In the genomic region with DNA sequence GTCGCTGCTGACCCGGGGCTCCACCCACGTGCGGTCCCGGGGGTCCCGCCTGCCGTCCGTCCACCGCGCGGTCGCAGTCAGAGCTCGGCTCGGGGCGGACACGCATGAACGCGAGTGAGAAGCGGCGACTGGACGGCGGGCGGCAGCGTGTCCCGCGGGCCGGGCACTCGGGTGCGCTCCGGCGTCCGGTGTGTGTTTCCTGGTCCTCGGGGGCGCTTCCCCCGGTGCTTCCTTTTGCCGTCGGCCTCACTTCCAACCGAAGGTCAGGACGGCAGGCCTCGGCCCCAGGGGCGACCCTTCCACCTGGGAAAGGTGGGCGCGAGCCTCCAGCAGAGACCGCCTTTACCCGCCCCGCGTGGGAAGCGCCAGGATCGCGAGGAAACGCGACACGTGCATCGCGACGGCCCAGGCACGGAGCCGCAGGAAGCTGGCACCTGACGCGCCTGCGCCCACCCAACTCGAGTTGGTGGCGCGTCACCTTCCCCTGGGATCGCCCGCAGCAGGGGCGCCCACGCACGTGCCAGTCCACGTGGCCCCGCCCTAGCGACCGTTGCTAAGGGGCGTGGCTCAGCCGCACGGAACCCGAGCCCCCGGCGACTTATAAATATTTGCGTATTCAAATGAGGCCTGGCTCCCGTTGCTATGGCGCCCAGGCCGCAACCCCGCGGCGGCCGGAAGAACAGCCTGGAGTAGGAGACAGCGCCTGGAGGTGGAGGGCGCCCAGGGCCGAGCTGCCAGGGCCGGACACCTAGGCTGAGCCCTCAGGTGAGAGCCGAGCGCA, we compare ENCODE assay signal across 8 cellular contexts. TPM values are rescaled to one million over a fixed set of nuclear protein-coding genes. Genes with fewer than 3 reads are reported as not detected.
DNase-seq lines count a peak whose midpoint lies in the region; TF ChIP-seq lines count a peak whose summit lies in the region.

A gene with protein sequence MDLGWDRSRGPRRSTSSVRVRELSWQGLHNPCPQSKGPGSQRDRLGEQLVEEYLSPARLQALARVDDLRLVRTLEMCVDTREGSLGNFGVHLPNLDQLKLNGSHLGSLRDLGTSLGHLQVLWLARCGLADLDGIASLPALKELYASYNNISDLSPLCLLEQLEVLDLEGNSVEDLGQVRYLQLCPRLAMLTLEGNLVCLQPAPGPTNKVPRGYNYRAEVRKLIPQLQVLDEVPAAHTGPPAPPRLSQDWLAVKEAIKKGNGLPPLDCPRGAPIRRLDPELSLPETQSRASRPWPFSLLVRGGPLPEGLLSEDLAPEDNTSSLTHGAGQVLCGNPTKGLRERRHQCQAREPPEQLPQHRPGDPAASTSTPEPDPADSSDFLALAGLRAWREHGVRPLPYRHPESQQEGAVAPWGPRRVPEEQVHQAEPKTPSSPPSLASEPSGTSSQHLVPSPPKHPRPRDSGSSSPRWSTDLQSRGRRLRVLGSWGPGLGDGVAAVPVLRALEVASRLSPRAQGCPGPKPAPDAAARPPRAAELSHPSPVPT (plus strand): TSS at position 687 of the 781 bp plus-strand sequence. CDS start 3,158 bp downstream, outside the sequence.

- WGBS in hepatocyte (ENCODE audit: low lambda C conversion rate, missing lambda C conversion rate) = 3% methylated on average over 80 of the region's 93 CpGs

- in situ Hi-C loops in HAP-1 (cut with MboI; ENCODE audit: low sequenced_read_pairs) = no loop called here

- H3K27ac ChIP-seq in hepatocyte = peak within 1 kb of the TSS; percentile 87

- peak within 1 kb of the TSS; percentile 22 for H2AFZ ChIP-seq in hepatocyte

- H3K9me3 ChIP-seq in ES-I3 (ENCODE audit: control insufficient read depth, insufficient read depth, low read length) (no peaks in the 10 kb centered on the region), HAP-1 (no peaks in the 10 kb centered on the region), hepatocyte (ENCODE audit: low read depth) (no peaks in the 10 kb centered on the region), skeletal muscle satellite cell (replicated peaks; ENCODE audit: low read length) (no peaks in the 10 kb centered on the region)

- peak within 1 kb of the TSS; percentile 67 for H3K4me3 ChIP-seq in HAP-1
- H3K4me3 ChIP-seq in hepatocyte = peak within 1 kb of the TSS; percentile 72
- H3K4me3 ChIP-seq in skeletal muscle satellite cell (ENCODE audit: low read length) = peak within 1 kb of the TSS; percentile 59

- H3K27me3 ChIP-seq in HAP-1 (ENCODE audit: low read depth) (no peaks in the 10 kb centered on the region), hepatocyte (no peaks in the 10 kb centered on the region), skeletal muscle satellite cell (ENCODE audit: control insufficient read depth, insufficient read depth, low read length) (no peaks in the 10 kb centered on the region)

- H3K4me1 ChIP-seq in ES-I3 (ENCODE audit: insufficient read depth, low read length) (no peaks in the 10 kb centered on the region), HAP-1 (no peaks in the 10 kb centered on the region; the same call in 1 of the 2 replicates), hepatocyte (ENCODE audit: insufficient read depth) (peaks cover 25% of the 10 kb centered on the region), skeletal muscle satellite cell (ENCODE audit: control insufficient read depth, insufficient read depth, low read length) (peaks cover 24% of the 10 kb centered on the region)

- DNase-seq in HAP-1 (ENCODE audit: low spot score in 2 of 2) (peak in 1 of 2 experiments; percentile 65), NAMALWA (ENCODE audit: low spot score) (peak; percentile 98), T-helper 2 cell (peak; percentile 79 to 94 (median 88)), anterior cingulate cortex (lab: John Stamatoyannopoulos, UW) (peak in 31 of 58 donors; percentile 13 to 63 (median 40)), hepatocyte (ENCODE audit: low spot score) (peak; percentile 93), middle frontal gyrus (ENCODE audit: extremely low spot score, low spot score) (no peak)

- H3K9ac ChIP-seq in ES-I3 (ENCODE audit: low read depth, low read length) (peak within 1 kb of the TSS; percentile 93), skeletal muscle satellite cell (ENCODE audit: low read depth, low read length) (no peak within 1 kb of the TSS)

- no peak for TF ChIP-seq CTCF in hepatocyte (IDR thresholded peaks at IDR 0.05; ENCODE audit: poor library complexity)

- H3K4me2 ChIP-seq in hepatocyte (peak within 1 kb of the TSS; percentile 95), skeletal muscle satellite cell (ENCODE audit: low read length) (peak within 1 kb of the TSS; percentile 76)

- no peaks in the 10 kb centered on the region for H3K9me2 ChIP-seq in hepatocyte (replicated peaks; ENCODE audit: insufficient read depth)

- H3K79me2 ChIP-seq in hepatocyte = peaks cover 10% of the 10 kb centered on the region

- peaks cover 15% of the 10 kb centered on the region for H4K20me1 ChIP-seq in hepatocyte (ENCODE audit: insufficient read depth, poor library complexity, severe bottlenecking)

- H3K36me3 ChIP-seq in ES-I3 (ENCODE audit: insufficient read depth, low read length) = peaks cover 3% of the 10 kb centered on the region; the same call in 1 of the 2 replicates
- H3K36me3 ChIP-seq in HAP-1 (replicated peaks) = peaks cover 20% of the 10 kb centered on the region
- no peaks in the 10 kb centered on the region for H3K36me3 ChIP-seq in hepatocyte (replicated peaks; ENCODE audit: insufficient read depth, low read depth)
- peaks cover 16% of the 10 kb centered on the region for H3K36me3 ChIP-seq in skeletal muscle satellite cell (ENCODE audit: insufficient read depth, low read length)

RNA-seq across cellular contexts. Expression of the gene that starts here (rescaled TPM):
- total RNA-seq in hepatocyte = 0.64 and 1.6 TPM in 2 replicates
- polyA plus RNA-seq in hepatocyte = 0.40 and 1.2 TPM in 2 replicates
- under 0.01 TPM in 2 replicates for total RNA-seq in skeletal muscle satellite cell (2012; rRNA removed)
